2 cellular contexts compared by ENCODE assay signal in genomic region chr17:48566717-48567116, GRCh38.
TF ChIP-seq lines count a peak whose summit lies in the region.

No MANE protein-coding gene starts in this region.

TF ChIP-seq in IMR-90, 13 proteins besides CTCF, POLR2A, EP300 and RAD21:
- no peak for TF ChIP-seq MAZ (IDR thresholded peaks at IDR 0.05; ENCODE audit: borderline replicate concordance, low read depth, low read length)
- no peak for TF ChIP-seq RCOR1 (IDR thresholded peaks at IDR 0.05; ENCODE audit: insufficient replicate concordance, low read length)
- no peak for TF ChIP-seq NFE2L2 (IDR thresholded peaks at IDR 0.05; ENCODE audit: low read depth, low read length)
- no peak for TF ChIP-seq FOS (IDR thresholded peaks at IDR 0.05; ENCODE audit: low read depth, low read length)
- no peak for TF ChIP-seq RFX5 (IDR thresholded peaks at IDR 0.05; ENCODE audit: low read depth, low read length)
- no peak for TF ChIP-seq MXI1 (IDR thresholded peaks at IDR 0.05; ENCODE audit: borderline replicate concordance, low read depth, low read length)
- TF ChIP-seq SMC3 (IDR thresholded peaks at IDR 0.05; ENCODE audit: low read depth, low read length), result no peak
- TF ChIP-seq BHLHE40 (IDR thresholded peaks at IDR 0.05; ENCODE audit: low read depth, low read length), result no peak
- no peak for TF ChIP-seq CHD1 (IDR thresholded peaks at IDR 0.05; ENCODE audit: low read depth, low read length)
- no peak for TF ChIP-seq ELK1 (IDR thresholded peaks at IDR 0.05; ENCODE audit: borderline replicate concordance, low read depth, low read length)
- no peak for TF ChIP-seq MAFK (IDR thresholded peaks at IDR 0.05; ENCODE audit: low read depth, low read length)
- no peak for TF ChIP-seq USF2 (IDR thresholded peaks at IDR 0.05; ENCODE audit: low read depth, low read length)
- TF ChIP-seq CEBPB (IDR thresholded peaks at IDR 0.05; ENCODE audit: low read depth, low read length), result no peak

TF ChIP-seq in H1, 55 proteins besides CTCF, POLR2A, EP300 and RAD21:
- TF ChIP-seq CBX8 (IDR thresholded peaks at IDR 0.05; ENCODE audit: borderline replicate concordance, low read depth, low read length) (0 out of 2 replicates have a peak, but pooled peaks have one; percentile 16), KDM1A (IDR thresholded peaks at IDR 0.05; ENCODE audit: borderline replicate concordance, low read length) (no peak)
TF ChIP-seq in H1: peak in this region for 1.
